ENCODE assay signal across 1 cellular context in genomic region chr5:155049569-155050383, GRCh38.
TF ChIP-seq lines count a peak whose summit lies in the region.

No MANE protein-coding gene starts in this region.

TF ChIP-seq in GM23338, 12 proteins besides CTCF, POLR2A, EP300 and RAD21:
- TF ChIP-seq ZNF462 (CRISPR knock-in tag; IDR thresholded peaks at IDR 0.05): peak; percentile 97
- no peak for TF ChIP-seq ETS1 (IDR thresholded peaks at IDR 0.05)
- TF ChIP-seq POLR2AphosphoS5 (IDR thresholded peaks at IDR 0.05; ENCODE audit: low read depth): no peak
